In the genomic region with DNA sequence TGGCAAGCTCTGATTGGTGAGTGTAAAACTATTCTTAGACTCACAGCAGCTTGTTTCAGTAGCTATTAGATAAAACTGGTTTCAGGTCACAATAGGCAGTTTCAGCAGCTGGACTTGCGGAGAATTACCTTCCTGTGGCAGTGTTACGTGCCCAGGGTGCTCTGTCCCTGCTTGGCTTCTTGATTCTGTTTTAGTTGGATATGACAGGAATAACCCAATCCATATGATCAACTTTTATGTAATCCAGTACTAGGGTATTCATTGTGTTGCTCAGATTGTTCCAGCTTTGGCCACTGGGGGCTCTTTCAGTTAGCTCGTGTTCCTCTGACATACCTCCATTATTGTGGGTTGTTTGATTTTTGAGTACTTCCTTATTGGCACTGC, we compare ENCODE assay signal across 8 cellular contexts. TPM values are rescaled to one million over a fixed set of nuclear protein-coding genes. Genes with fewer than 3 reads are reported as not detected.
DNase-seq lines count a peak whose midpoint lies in the region; ATAC-seq, FAIRE-seq and TF ChIP-seq lines count a peak whose summit lies in the region.

No MANE protein-coding gene starts in this region.

- H3K4me2 ChIP-seq in DND-41 (ENCODE audit: insufficient read depth, low read length) (no peak overlapping the region), PC-3 (ENCODE audit: low read length) (no peak overlapping the region), astrocyte (ENCODE audit: low read length) (no peak overlapping the region)

- no peak overlapping the region for H3K9ac ChIP-seq in DND-41 (ENCODE audit: low read depth, low read length)
- no peak overlapping the region for H3K9ac ChIP-seq in PC-3 (ENCODE audit: low read length)
- H3K9ac ChIP-seq in astrocyte (ENCODE audit: low read length) = no peak overlapping the region

- H3K36me3 ChIP-seq in DND-41 (ENCODE audit: insufficient read depth, low read length) = peaks cover 19% of the 10 kb centered on the region; the same call in 1 of the 2 replicates
- no peaks in the 10 kb centered on the region for H3K36me3 ChIP-seq in PC-3 (ENCODE audit: low read depth, low read length)
- no peaks in the 10 kb centered on the region for H3K36me3 ChIP-seq in astrocyte (ENCODE audit: insufficient read depth, low read length)

- H3K4me3 ChIP-seq in DND-41 (ENCODE audit: low read depth in 1 of 2, low read length in 2 of 2) (no peak overlapping the region), PC-3 (ENCODE audit: low read length) (no peak overlapping the region), astrocyte (ENCODE audit: insufficient read depth, low read depth, low read length) (no peak overlapping the region)

- H3K9me2 ChIP-seq in PC-3 (replicated peaks; ENCODE audit: low read length) = no peaks in the 10 kb centered on the region

- 0 out of 2 replicates have a peak overlapping the region, but pooled peaks have one; percentile 34 for H3K27ac ChIP-seq in DND-41 (ENCODE audit: low read length)
- no peak overlapping the region for H3K27ac ChIP-seq in PC-3 (ENCODE audit: low read length)
- H3K27ac ChIP-seq in astrocyte (ENCODE audit: low read depth, low read length) = no peak overlapping the region

- H3K9me3 ChIP-seq in DND-41 (ENCODE audit: insufficient read depth, low read length, severe bottlenecking) (peaks cover under 1% of the 10 kb centered on the region), PC-3 (ENCODE audit: low read length) (no peaks in the 10 kb centered on the region), astrocyte (ENCODE audit: insufficient read depth, low read depth, low read length) (no peaks in the 10 kb centered on the region)

- DNase-seq in DND-41 = peak; percentile 61
- DNase-seq in PC-3 = peak; percentile 56
- no peak for DNase-seq in astrocyte (ENCODE audit: low read depth)
- DNase-seq in lung microvascular endothelial cell (ENCODE audit: low read depth in 2 of 2) = peak; percentile 41 to 43
- DNase-seq in DMS79 (lab: John Stamatoyannopoulos, UW) = no peak

- H3K4me3 Mint-ChIP-seq in astrocyte (ENCODE audit: unreplicated experiment) = no peak overlapping the region

- CTCF ChIA-PET in PC-3 (lab: Charles Lee) = interaction anchor here (1.1 kb wide), 1 partner anchor 72 kb away, joined by 3 read pairs; no protein-coding TSS in a partner anchor

- ATAC-seq in DND-41 (ENCODE audit: insufficient read depth, low read depth) (peak; percentile 92), HG03097 (IDR thresholded peaks at IDR 0.05; ENCODE audit: low FRiP score, unreplicated experiment) (peak; percentile 42), PC-3 (peak; percentile 35; the same call in 1 of the 2 replicates), esophagus mucosa (no peak)

- no peaks in the 10 kb centered on the region for H3K9me3 Mint-ChIP-seq in astrocyte (ENCODE audit: unreplicated experiment)

- peak; percentile 46 for TF ChIP-seq POLR2A in GM19193 (IDR thresholded peaks at IDR 0.05; ENCODE audit: extremely low read depth, insufficient read depth, insufficient read length)

- peaks cover 6% of the 10 kb centered on the region for H3K36me3 Mint-ChIP-seq in astrocyte (ENCODE audit: low read depth, unreplicated experiment)

- TF ChIP-seq CTCF in DND-41 (IDR thresholded peaks at IDR 0.05; ENCODE audit: borderline replicate concordance, extremely low read depth, low read length, poor library complexity, severe bottlenecking) (peak; percentile 68), PC-3 (conservative IDR thresholded peaks at IDR 0.05; ENCODE audit: low read depth, low read length) (peak; percentile 73), astrocyte (IDR thresholded peaks at IDR 0.05; ENCODE audit: insufficient read depth, low read depth, low read length) (peak; percentile 57)

- H3K4me1 ChIP-seq in DND-41 (ENCODE audit: insufficient read depth, low read length) (peaks cover 14% of the 10 kb centered on the region), PC-3 (ENCODE audit: insufficient read depth, low read length) (peaks cover 34% of the 10 kb centered on the region), astrocyte (ENCODE audit: insufficient read depth, low read length) (no peaks in the 10 kb centered on the region)

- H3K79me2 ChIP-seq in DND-41 (ENCODE audit: insufficient read depth, low read length) (peaks cover 87% of the 10 kb centered on the region), PC-3 (ENCODE audit: low read length) (peaks cover 60% of the 10 kb centered on the region), astrocyte (ENCODE audit: insufficient read depth, low read length) (peaks cover 27% of the 10 kb centered on the region)

- H4K20me1 ChIP-seq in DND-41 (ENCODE audit: insufficient read depth, low read length) (peaks cover 54% of the 10 kb centered on the region), PC-3 (ENCODE audit: low read length) (no peaks in the 10 kb centered on the region), astrocyte (ENCODE audit: insufficient read depth, low read length) (peaks cover 63% of the 10 kb centered on the region)

- H2AFZ ChIP-seq in DND-41 (ENCODE audit: low read depth, low read length) = no peak overlapping the region
- no peak overlapping the region for H2AFZ ChIP-seq in PC-3 (ENCODE audit: low read length)
- no peak overlapping the region for H2AFZ ChIP-seq in astrocyte (ENCODE audit: low read depth, low read length)

- H3K27me3 Mint-ChIP-seq in astrocyte (ENCODE audit: low read depth, unreplicated experiment) = no peaks in the 10 kb centered on the region

- H3F3A ChIP-seq in PC-3 (ENCODE audit: low read length, unreplicated experiment) = no peaks in the 10 kb centered on the region

- no peak for FAIRE-seq in astrocyte (lab: Jason Lieb, UNC)

- BruUV-seq in PC-3 (replicated peaks; lab: Mats Ljungman, UMichigan) = no TSS peak

- peaks cover 22% of the 10 kb centered on the region for H3K4me1 Mint-ChIP-seq in astrocyte (ENCODE audit: low read depth, unreplicated experiment)

- no peaks in the 10 kb centered on the region for H3K27me3 ChIP-seq in DND-41 (ENCODE audit: insufficient read depth, low read length, poor library complexity)
- H3K27me3 ChIP-seq in PC-3 (ENCODE audit: low read length) = no peaks in the 10 kb centered on the region
- H3K27me3 ChIP-seq in astrocyte (ENCODE audit: insufficient read depth, low read length) = no peaks in the 10 kb centered on the region

- H3K27ac Mint-ChIP-seq in astrocyte (ENCODE audit: unreplicated experiment) = no peak overlapping the region

- POLR2A ChIA-PET in PC-3 (lab: Charles Lee; ENCODE audit: unreplicated experiment) = no interaction called here

- intact Hi-C loops in PC-3 (cut with micrococcal nuclease) = no loop called here

RNA-seq across cellular contexts. Expression of gene INPP4A, which starts 43.1 kb away (rescaled TPM):
- total RNA-seq in PC-3 (2014; rRNA removed) (23.4 and 28.6 TPM in 2 replicates), astrocyte (19.4 and 23.4 TPM in 2 replicates), lung microvascular endothelial cell (14.2 and 18.5 TPM in 2 replicates), esophagus mucosa (8.2 TPM)

Comparison
In these comparisons a context has a peak if more than half of its experiments do, and no peak if none do; other contexts are left out.
1. DNase-seq: peak in DND-41 (single experiment), PC-3 (single experiment) and lung microvascular endothelial cell (2 of 2); none in astrocyte (single experiment) and DMS79 (single experiment).
2. Peak in every context shown above with its lines, with median percentiles within 50 percentile points of each other: CTCF ChIP-seq.